12 cellular contexts compared by ENCODE assay signal in genomic region chr5:147170603-147171002, GRCh38.
DNase-seq lines count a peak whose midpoint lies in the region; ATAC-seq and TF ChIP-seq lines count a peak whose summit lies in the region.
"Had no signal": no experiment of that assay in that cellular context is flagged by ENCODE, and none has a peak within 500 bp of the region (broad histone marks: within the 10 kb centered on the region; RNA-seq: fewer than 3 reads in every experiment).

No MANE protein-coding gene starts in this region.

- no peak for TF ChIP-seq CTCF in VCaP (conservative IDR thresholded peaks at IDR 0.05)
- no peak for TF ChIP-seq CTCF in uterus (IDR thresholded peaks at IDR 0.05)

- H3K27ac ChIP-seq in VCaP (peak overlapping the region; percentile 40), uterus (no peak overlapping the region)
- H3K27ac ChIP-seq: suprapubic skin had no signal

- TF ChIP-seq POLR2A in uterus (IDR thresholded peaks at IDR 0.05) = no peak

- no peaks in the 10 kb centered on the region for H3K4me1 ChIP-seq in uterus
- H3K4me1 ChIP-seq: suprapubic skin had no signal

- no peak overlapping the region for H3K4me3 ChIP-seq in uterus
- H3K4me3 ChIP-seq: suprapubic skin had no signal

- H3K9me3 ChIP-seq in uterus = no peaks in the 10 kb centered on the region
- H3K9me3 ChIP-seq: suprapubic skin had no signal

- no peak for DNase-seq in uterus
- no peak for DNase-seq in activated CD8-positive, alpha-beta memory T cell treated with anti-CD3 and anti-CD28 coated beads for 24 hours
- DNase-seq: activated CD4-positive, alpha-beta T cell treated with anti-CD3 and anti-CD28 coated beads, Interleukin-2, amount 10 ng/mL, durations not matched to agents 24 days and 14 days; aorta; NCI-H1105 treated with DMSO at 0.1 percent for 48 hours; stimulated activated CD4-positive, alpha-beta T cell treated with anti-CD3 and anti-CD28 coated beads, Interleukin-12 subunit alpha, Interleukin-12 subunit beta, amount 100 ng/mL, for 4 hours had no signal

- ATAC-seq in GM19468 (IDR thresholded peaks at IDR 0.05; ENCODE audit: extremely low read depth, unreplicated experiment) (peak; percentile 68), HG03139 (IDR thresholded peaks at IDR 0.05; ENCODE audit: unreplicated experiment) (peak; percentile 66), GM19328 (IDR thresholded peaks at IDR 0.05; ENCODE audit: unreplicated experiment) (no peak), HG02852 (IDR thresholded peaks at IDR 0.05; ENCODE audit: unreplicated experiment) (no peak)

- H3K27me3 ChIP-seq in uterus = no peaks in the 10 kb centered on the region
- H3K27me3 ChIP-seq: suprapubic skin had no signal

- intact Hi-C loops in uterus (cut with DNase I; ENCODE audit: low total_unique reads) = no loop called here

- H3K36me3 ChIP-seq in uterus = no peaks in the 10 kb centered on the region
- H3K36me3 ChIP-seq: suprapubic skin had no signal

Comparison
In these comparisons a context has a peak if more than half of its experiments do, and no peak if none do; other contexts are left out.
1. ATAC-seq: peak in GM19468 (single experiment) and HG03139 (single experiment); none in GM19328 (single experiment) and HG02852 (single experiment).